ENCODE assay signal across 22 cellular contexts in genomic region chr6:47897233-47897632, GRCh38.
"Had no signal": no experiment of that assay in that cellular context is flagged by ENCODE, and none has a peak within 500 bp of the region (broad histone marks: within the 10 kb centered on the region; RNA-seq: fewer than 3 reads in every experiment).

No MANE protein-coding gene starts in this region.

- H3K9ac ChIP-seq: neural progenitor cell had no signal

- H3K9me3 Mint-ChIP-seq: activated CD4-positive, alpha-beta memory T cell treated with anti-CD3 and anti-CD28 coated beads for 36 hours; activated naive CD4-positive, alpha-beta T cell treated with anti-CD3 and anti-CD28 coated beads for 36 hours; activated naive CD8-positive, alpha-beta T cell treated with anti-CD3 and anti-CD28 coated beads, Interleukin-2, amount 50 U/mL, for 24 hours; activated T-helper 2 cell treated with anti-CD3 and anti-CD28 coated beads, Interferon-gamma antibody, Interleukin-2, Interleukin-4, amounts not matched to agents 10 μg/mL and 5 μg/mL and 100 μg/mL, durations not matched to agents 14 hours and 24 hours and 36 hours; neural progenitor cell had no signal

- ATAC-seq: activated CD8-positive, alpha-beta memory T cell treated with anti-CD3 and anti-CD28 coated beads, Interleukin-2, amount 10 ng/mL, durations not matched to agents 7 days and 5 days; activated naive CD8-positive, alpha-beta T cell treated with anti-CD3 and anti-CD28 coated beads, Interleukin-2, amount 50 U/mL, for 24 hours; body of pancreas; heart left ventricle; lower lobe of right lung; stimulated activated memory B cell treated with anti-CD40 and anti-IgM and Interleukin-4, amounts not matched to agents 10 μg/mL and 1 μg/mL and 100 μg/mL, for 72 hours had no signal

- H3K27ac ChIP-seq: body of pancreas, colonic mucosa, esophagus muscularis mucosa, heart left ventricle, lower lobe of right lung, neural progenitor cell, sigmoid colon, thyroid gland, WERI-Rb-1 had no signal

- H3K27me3 Mint-ChIP-seq: activated CD4-positive, alpha-beta memory T cell treated with anti-CD3 and anti-CD28 coated beads for 36 hours; activated CD8-positive, alpha-beta memory T cell treated with anti-CD3 and anti-CD28 coated beads, Interleukin-2, amount 10 ng/mL, durations not matched to agents 7 days and 5 days; activated naive CD8-positive, alpha-beta T cell treated with anti-CD3 and anti-CD28 coated beads, Interleukin-2, amount 50 U/mL, for 24 hours; naive B cell; stimulated activated memory B cell treated with anti-CD40 and anti-IgM and Interleukin-4, amounts not matched to agents 10 μg/mL and 1 μg/mL and 100 μg/mL, for 72 hours had no signal

- H3K27me3 ChIP-seq: body of pancreas, colonic mucosa, esophagus muscularis mucosa, heart left ventricle, neural progenitor cell, sigmoid colon, thyroid gland had no signal

- H2AFZ ChIP-seq: neural progenitor cell had no signal

- H3K9me3 ChIP-seq: body of pancreas, colonic mucosa, esophagus muscularis mucosa, heart left ventricle, lower lobe of right lung, sigmoid colon, thyroid gland had no signal

- H3K4me1 Mint-ChIP-seq: activated CD8-positive, alpha-beta memory T cell treated with anti-CD3 and anti-CD28 coated beads, Interleukin-2, amount 10 ng/mL, durations not matched to agents 7 days and 5 days; activated naive CD8-positive, alpha-beta T cell treated with anti-CD3 and anti-CD28 coated beads, Interleukin-2, amount 50 U/mL, for 24 hours; immature natural killer cell; naive B cell; neural progenitor cell; stimulated activated memory B cell treated with anti-CD40 and anti-IgM and Interleukin-4, amounts not matched to agents 10 μg/mL and 1 μg/mL and 100 μg/mL, for 72 hours had no signal

- H3K27ac Mint-ChIP-seq: activated CD4-positive, alpha-beta memory T cell treated with anti-CD3 and anti-CD28 coated beads for 36 hours; activated CD8-positive, alpha-beta memory T cell treated with anti-CD3 and anti-CD28 coated beads, Interleukin-2, amount 10 ng/mL, durations not matched to agents 7 days and 5 days; activated naive CD4-positive, alpha-beta T cell treated with anti-CD3 and anti-CD28 coated beads for 36 hours; activated naive CD8-positive, alpha-beta T cell treated with anti-CD3 and anti-CD28 coated beads, Interleukin-2, amount 50 U/mL, for 24 hours; activated T-helper 2 cell treated with anti-CD3 and anti-CD28 coated beads, Interferon-gamma antibody, Interleukin-2, Interleukin-4, amounts not matched to agents 10 μg/mL and 5 μg/mL and 100 μg/mL, durations not matched to agents 14 hours and 24 hours and 36 hours; immature natural killer cell; naive B cell; neural progenitor cell; stimulated activated memory B cell treated with anti-CD40 and anti-IgM and Interleukin-4, amounts not matched to agents 10 μg/mL and 1 μg/mL and 100 μg/mL, for 72 hours had no signal

- FAIRE-seq: urothelium cell line had no signal

- H3K4me3 Mint-ChIP-seq: activated CD4-positive, alpha-beta memory T cell treated with anti-CD3 and anti-CD28 coated beads for 36 hours; activated CD8-positive, alpha-beta memory T cell treated with anti-CD3 and anti-CD28 coated beads, Interleukin-2, amount 10 ng/mL, durations not matched to agents 7 days and 5 days; activated naive CD4-positive, alpha-beta T cell treated with anti-CD3 and anti-CD28 coated beads for 36 hours; activated naive CD8-positive, alpha-beta T cell treated with anti-CD3 and anti-CD28 coated beads, Interleukin-2, amount 50 U/mL, for 24 hours; immature natural killer cell; naive B cell; neural progenitor cell; stimulated activated memory B cell treated with anti-CD40 and anti-IgM and Interleukin-4, amounts not matched to agents 10 μg/mL and 1 μg/mL and 100 μg/mL, for 72 hours had no signal

- H3K36me3 ChIP-seq: colonic mucosa, esophagus muscularis mucosa, heart left ventricle, lower lobe of right lung, neural progenitor cell, sigmoid colon, thyroid gland, WERI-Rb-1 had no signal

- H3K4me1 ChIP-seq: body of pancreas, colonic mucosa, esophagus muscularis mucosa, heart left ventricle, lower lobe of right lung, neural progenitor cell, sigmoid colon, thyroid gland had no signal

- H3K4me3 ChIP-seq: body of pancreas, colonic mucosa, esophagus muscularis mucosa, heart left ventricle, lower lobe of right lung, neural progenitor cell, sigmoid colon, thyroid gland had no signal

- H3K4me2 ChIP-seq: neural progenitor cell had no signal

- H3K36me3 Mint-ChIP-seq: activated CD4-positive, alpha-beta memory T cell treated with anti-CD3 and anti-CD28 coated beads for 36 hours; activated CD8-positive, alpha-beta memory T cell treated with anti-CD3 and anti-CD28 coated beads, Interleukin-2, amount 10 ng/mL, durations not matched to agents 7 days and 5 days; immature natural killer cell; naive B cell; neural progenitor cell; stimulated activated memory B cell treated with anti-CD40 and anti-IgM and Interleukin-4, amounts not matched to agents 10 μg/mL and 1 μg/mL and 100 μg/mL, for 72 hours had no signal

- DNase-seq: activated CD4-positive, alpha-beta memory T cell treated with anti-CD3 and anti-CD28 coated beads for 36 hours; activated CD8-positive, alpha-beta memory T cell treated with anti-CD3 and anti-CD28 coated beads, Interleukin-2, amount 10 ng/mL, durations not matched to agents 7 days and 5 days; activated naive CD4-positive, alpha-beta T cell treated with anti-CD3 and anti-CD28 coated beads for 36 hours; activated naive CD8-positive, alpha-beta T cell treated with anti-CD3 and anti-CD28 coated beads, Interleukin-2, amount 50 U/mL, for 24 hours; activated T-cell treated with anti-CD3 and anti-CD28 coated beads, Interleukin-2, amount 50 U/mL, for 1 hour; body of pancreas; caudate nucleus; colonic mucosa; foreskin melanocyte; heart left ventricle; immature natural killer cell; lower lobe of right lung; midbrain; naive B cell; sigmoid colon; thyroid gland; WERI-Rb-1 had no signal
